In genomic region chr11:68214173-68215086, GRCh38 we compare ENCODE assay signal across 8 cellular contexts. TPM values are rescaled to one million over a fixed set of nuclear protein-coding genes. Genes with fewer than 3 reads are reported as not detected.
DNase-seq lines count a peak whose midpoint lies in the region; ATAC-seq and TF ChIP-seq lines count a peak whose summit lies in the region.

No MANE protein-coding gene starts in this region.

- H3K27ac Mint-ChIP-seq in neural crest cell (ENCODE audit: unreplicated experiment): peak overlapping the region; percentile 43

- no peak for TF ChIP-seq CTCF in neural crest cell (conservative IDR thresholded peaks at IDR 0.05)

- no peaks in the 10 kb centered on the region for H3K9me3 Mint-ChIP-seq in neural crest cell

- peak; percentile 73 for DNase-seq in Right ventricle myocardium inferior (ENCODE audit: missing footprints)
- DNase-seq in cardiac septum (ENCODE audit: low spot score): no peak
- no peak for DNase-seq in erythroblast (lab: John Stamatoyannopoulos, UW)
- DNase-seq in neural crest cell (ENCODE audit: low read depth, low spot score): peak; percentile 22
- no peak for DNase-seq in inferior parietal cortex (ENCODE audit: extremely low spot score)

- H3K27me3 Mint-ChIP-seq in neural crest cell (ENCODE audit: low read depth): peaks cover 31% of the 10 kb centered on the region

- H3K36me3 Mint-ChIP-seq in neural crest cell (ENCODE audit: low read depth): no peaks in the 10 kb centered on the region

- H3K4me1 Mint-ChIP-seq in neural crest cell: peaks cover 38% of the 10 kb centered on the region

- peak overlapping the region; percentile 90 for H3K4me3 Mint-ChIP-seq in neural crest cell

- intact Hi-C loops in Right ventricle myocardium inferior (cut with DNase I): loop anchor here (5.0 kb wide), 2 partner anchors 92 to 168 kb away; partner anchors contain the start of gene CHKA
- intact Hi-C loops in cardiac septum (cut with DNase I): loop anchor here (5.0 kb wide), 2 partner anchors 92 to 182 kb away; partner anchors contain the start of genes CHKA and NDUFS8

- TF ChIP-seq POLR2A in erythroblast (IDR thresholded peaks at IDR 0.05; ENCODE audit: low read length): peak; percentile 62

- ATAC-seq in Right ventricle myocardium inferior (peak; percentile 21), SK-N-SH treated with all-trans-retinoic acid at 6 μM for 48 hours (peak; percentile 41), HG02610 (IDR thresholded peaks at IDR 0.05; ENCODE audit: unreplicated experiment) (no peak), GM21619 (IDR thresholded peaks at IDR 0.05; ENCODE audit: unreplicated experiment) (no peak)

TF ChIP-seq in SK-N-SH treated with all-trans-retinoic acid at 6 μM for 48 hours, 23 proteins besides CTCF, POLR2A, EP300 and RAD21:
- TF ChIP-seq ZC3H10 (CRISPR knock-in tag; IDR thresholded peaks at IDR 0.05) (no peak), POU6F1 (CRISPR knock-in tag; IDR thresholded peaks at IDR 0.05; ENCODE audit: borderline replicate concordance, low read depth) (no peak)

RNA-seq across cellular contexts. Expression of gene KMT5B, which starts 1.3 kb away (rescaled TPM):
- 29.1 TPM for total RNA-seq in Right ventricle myocardium inferior
- total RNA-seq in cardiac septum: 37.7 TPM
- 42.7 and 43.7 TPM in 2 replicates for total RNA-seq in neural crest cell

RNA-seq across cellular contexts. Expression of gene C11orf24, which starts 57.3 kb away (rescaled TPM):
- total RNA-seq in Right ventricle myocardium inferior (29.4 TPM), cardiac septum (45.2 TPM), neural crest cell (54.2 and 54.5 TPM in 2 replicates)

Comparison
In these comparisons a context has a peak if more than half of its experiments do, and no peak if none do; other contexts are left out.
1. DNase-seq: peak in Right ventricle myocardium inferior (single experiment) and neural crest cell (single experiment); none in cardiac septum (single experiment), erythroblast (0 of 2) and inferior parietal cortex (single experiment).
2. ATAC-seq: peak in Right ventricle myocardium inferior (single experiment) and SK-N-SH treated with all-trans-retinoic acid at 6 μM for 48 hours (single experiment); none in HG02610 (single experiment) and GM21619 (single experiment).